ENCODE assay signal across 1 cellular context in genomic region chr6:12528581-12529363, GRCh38.
TF ChIP-seq lines count a peak whose summit lies in the region.

No MANE protein-coding gene starts in this region.

TF ChIP-seq in GM23338, 12 proteins besides CTCF, POLR2A, EP300 and RAD21 (continued from another document):
- TF ChIP-seq POLR2AphosphoS5 (IDR thresholded peaks at IDR 0.05; ENCODE audit: low read depth) (no peak), STAT1 (IDR thresholded peaks at IDR 0.05; ENCODE audit: unreplicated experiment) (no peak), JUNB (IDR thresholded peaks at IDR 0.05; ENCODE audit: unreplicated experiment) (no peak), ZNF462 (CRISPR knock-in tag; IDR thresholded peaks at IDR 0.05) (no peak)
